Comparison of ENCODE assay signal across 9 cellular contexts in genomic region chr11:33912405-33913361, GRCh38. TPM values are rescaled to one million over a fixed set of nuclear protein-coding genes. Genes with fewer than 3 reads are reported as not detected.
DNase-seq lines count a peak whose midpoint lies in the region; ATAC-seq, FAIRE-seq and TF ChIP-seq lines count a peak whose summit lies in the region.
"Had no signal": no experiment of that assay in that cellular context is flagged by ENCODE, and none has a peak within 500 bp of the region (broad histone marks: within the 10 kb centered on the region; RNA-seq: fewer than 3 reads in every experiment).

No MANE protein-coding gene starts in this region.

- no peak for FAIRE-seq in bronchial epithelial cell (lab: Jason Lieb, UNC)

- TF ChIP-seq CTCF in bronchial epithelial cell (IDR thresholded peaks at IDR 0.05; ENCODE audit: insufficient read depth, low read length, severe bottlenecking): no peak
- TF ChIP-seq CTCF in psoas muscle (IDR thresholded peaks at IDR 0.05): no peak
- TF ChIP-seq CTCF in ovary (IDR thresholded peaks at IDR 0.05): no peak

- no peak for TF ChIP-seq POLR2A in ovary (IDR thresholded peaks at IDR 0.05)

- H3K27ac ChIP-seq in psoas muscle: peak overlapping the region; percentile 66
- no peak overlapping the region for H3K27ac ChIP-seq in ovary

- DNase-seq in AG20443 (ENCODE audit: low spot score) (peak; percentile 85), NCI-H2171 (lab: John Stamatoyannopoulos, UW) (peak; percentile 86), bronchial epithelial cell (ENCODE audit: low read depth) (peak; percentile 95), psoas muscle (peak in 1 of 2 donors; percentile 56), ovary (no peak)
- no peak for DNase-seq in stimulated activated CD4-positive, alpha-beta T cell treated with anti-CD3 and anti-CD28 coated beads, Interleukin-4, amount 100 ng/mL, for 1 hour
- DNase-seq: heart right ventricle had no signal

- H3K27me3 ChIP-seq in bronchial epithelial cell (ENCODE audit: control insufficient read depth, insufficient read depth, low read length) (no peaks in the 10 kb centered on the region), psoas muscle (ENCODE audit: insufficient read depth in 3 of 3, low read length in 2 of 3) (no peaks in the 10 kb centered on the region), ovary (no peaks in the 10 kb centered on the region)

- intact Hi-C loops in psoas muscle (cut with DNase I): no loop called here
- intact Hi-C loops in ovary (cut with DNase I): no loop called here

- ATAC-seq in GM18868 (IDR thresholded peaks at IDR 0.05; ENCODE audit: unreplicated experiment) (peak; percentile 85), HG02981 (IDR thresholded peaks at IDR 0.05; ENCODE audit: unreplicated experiment) (peak; percentile 80), psoas muscle (peak; percentile 92 to 99 (median 98))

- no peaks in the 10 kb centered on the region for H3K36me3 ChIP-seq in bronchial epithelial cell (ENCODE audit: control insufficient read depth, insufficient read depth, low read length)
- no peaks in the 10 kb centered on the region for H3K36me3 ChIP-seq in psoas muscle (ENCODE audit: insufficient read depth in 1 of 2, low read depth in 1 of 2)
- H3K36me3 ChIP-seq in ovary: no peaks in the 10 kb centered on the region
- H3K36me3 ChIP-seq: heart right ventricle had no signal

- WGBS in psoas muscle, 3 donors: 43 to 56% (median 48%) methylated on average over 12 of the region's 12 CpGs
- 69 to 74% (median 73%) methylated on average over 12 of the region's 12 CpGs for WGBS in ovary, 3 donors

- no peaks in the 10 kb centered on the region for H3K4me1 ChIP-seq in psoas muscle
- H3K4me1 ChIP-seq in ovary (ENCODE audit: insufficient read depth): no peaks in the 10 kb centered on the region

- H3K4me3 ChIP-seq in bronchial epithelial cell (ENCODE audit: low read depth, low read length) (no peak overlapping the region), psoas muscle (no peak overlapping the region), ovary (no peak overlapping the region)
- H3K4me3 ChIP-seq: heart right ventricle had no signal

- peaks cover 4% of the 10 kb centered on the region for H3K9me3 ChIP-seq in psoas muscle
- H3K9me3 ChIP-seq in ovary: peaks cover 0 to 4% of the 10 kb centered on the region in 2 donors

- no peak for TF ChIP-seq EP300 in ovary (IDR thresholded peaks at IDR 0.05)

RNA-seq across cellular contexts. Expression of gene LMO2, which starts 20.8 kb away (rescaled TPM):
- total RNA-seq in bronchial epithelial cell (0.77 and 1.1 TPM in 2 replicates), psoas muscle (10 to 100 TPM; 11.1 to 47.1 (median 14.6) TPM), ovary (10 to 100 TPM in 5 of 7 donors, 1 to 10 TPM in 2; 6.9 to 18.6 (median 13.2) TPM)
- polyA plus RNA-seq in psoas muscle (10 to 100 TPM in 1 of 3 donors, 1 to 10 TPM in 2; 8.0 to 12.3 (median 9.5) TPM), ovary (10 to 100 TPM; 26.5 to 48.2 TPM)

Comparison
In these comparisons a context has a peak if more than half of its experiments do, and no peak if none do; other contexts are left out.
1. DNase-seq: peak in AG20443 (single experiment), NCI-H2171 (single experiment) and bronchial epithelial cell (single experiment); none in stimulated activated CD4-positive, alpha-beta T cell treated with anti-CD3 and anti-CD28 coated beads, Interleukin-4, amount 100 ng/mL, for 1 hour (single experiment) and ovary (0 of 5).
2. Peak in every context shown above with its lines, with median percentiles within 50 percentile points of each other: ATAC-seq.